In genomic region chr2:240454031-240454901, GRCh38 we compare ENCODE assay signal across 1 cellular context.
TF ChIP-seq lines count a peak whose summit lies in the region.

No MANE protein-coding gene starts in this region.

TF ChIP-seq in A549, 52 proteins besides CTCF, POLR2A, EP300 and RAD21 (continued from another document):
- TF ChIP-seq ZFP36 (IDR thresholded peaks at IDR 0.05; ENCODE audit: borderline replicate concordance, partially characterized antibody) (no peak), EHF (CRISPR knock-in tag; IDR thresholded peaks at IDR 0.05) (no peak), MYC (IDR thresholded peaks at IDR 0.05; ENCODE audit: borderline replicate concordance, low read length) (no peak), E2F6 (IDR thresholded peaks at IDR 0.05; ENCODE audit: borderline replicate concordance, low read depth) (no peak), RNF2 (IDR thresholded peaks at IDR 0.05; ENCODE audit: borderline replicate concordance, low read depth) (no peak), FOXS1 (CRISPR knock-in tag; IDR thresholded peaks at IDR 0.05) (no peak), RCOR1 (IDR thresholded peaks at IDR 0.05; ENCODE audit: low read depth, low read length) (no peak), HDAC2 (IDR thresholded peaks at IDR 0.05) (no peak), RARB (CRISPR knock-in tag; IDR thresholded peaks at IDR 0.05) (no peak), ELK1 (IDR thresholded peaks at IDR 0.05; ENCODE audit: low read depth, low read length) (no peak), PHF8 (IDR thresholded peaks at IDR 0.05; ENCODE audit: borderline replicate concordance, low read depth) (no peak), SMC3 (IDR thresholded peaks at IDR 0.05) (no peak), MAX (IDR thresholded peaks at IDR 0.05) (no peak), ZNF302 (CRISPR knock-in tag; IDR thresholded peaks at IDR 0.05) (no peak)
